Comparison of ENCODE assay signal across 27 cellular contexts in the genomic region with DNA sequence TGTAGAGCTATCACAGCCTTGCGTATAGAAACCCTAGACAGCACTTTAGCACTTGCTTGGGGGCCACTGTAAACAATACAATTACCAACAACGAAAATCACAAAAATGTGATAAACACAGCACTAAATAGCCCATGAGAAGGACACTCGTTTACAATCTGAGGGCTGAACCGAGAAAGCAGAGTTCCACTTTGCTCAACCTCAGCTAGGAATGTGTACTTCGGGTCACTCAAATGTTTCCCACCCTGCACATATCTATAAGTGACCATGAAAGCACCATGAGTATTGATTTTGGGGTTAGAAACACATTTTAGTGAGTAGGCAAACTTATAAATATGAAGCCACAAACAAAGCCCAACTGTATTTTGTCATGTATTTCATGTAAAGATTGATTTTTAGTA.
"Had no signal": no experiment of that assay in that cellular context is flagged by ENCODE, and none has a peak within 500 bp of the region (broad histone marks: within the 10 kb centered on the region; RNA-seq: fewer than 3 reads in every experiment).

No MANE protein-coding gene starts in this region.

- H3K27ac ChIP-seq: KMS-11 had no signal

- H3K9me3 ChIP-seq: MG63 had no signal

- DNase-seq: Karpas-422, Kasumi-1, MG63, MM.1S, MV-4-11, NCI-H1048, NCI-H1092, NCI-H1092 treated with DMSO at 0.1 percent for 48 hours, NCI-H1105, NCI-H1105 treated with DMSO at 0.1 percent for 48 hours, NCI-H1417 treated with DMSO at 0.1 percent for 48 hours, NCI-H1436, NCI-H1436 treated with DMSO at 0.1 percent for 48 hours, NCI-H146, NCI-H1694, NCI-H1694 treated with DMSO at 0.1 percent for 48 hours, NCI-H187, NCI-H187 treated with DMSO at 0.1 percent for 48 hours, NCI-H2029 treated with DMSO at 0.1 percent for 48 hours, NCI-H2081 treated with DMSO at 0.1 percent for 48 hours, NCI-H2107, NCI-H2171, NCI-H2171 treated with DMSO at 0.1 percent for 48 hours, NCI-H2227 treated with DMSO at 0.1 percent for 48 hours, NCI-H226, NCI-H446 had no signal

- H3K36me3 ChIP-seq: MG63 had no signal

- H3K9ac ChIP-seq: KMS-11 had no signal

- H3K4me2 ChIP-seq: KMS-11 had no signal

- H3K4me3 ChIP-seq: MG63 had no signal
